In the genomic region with DNA sequence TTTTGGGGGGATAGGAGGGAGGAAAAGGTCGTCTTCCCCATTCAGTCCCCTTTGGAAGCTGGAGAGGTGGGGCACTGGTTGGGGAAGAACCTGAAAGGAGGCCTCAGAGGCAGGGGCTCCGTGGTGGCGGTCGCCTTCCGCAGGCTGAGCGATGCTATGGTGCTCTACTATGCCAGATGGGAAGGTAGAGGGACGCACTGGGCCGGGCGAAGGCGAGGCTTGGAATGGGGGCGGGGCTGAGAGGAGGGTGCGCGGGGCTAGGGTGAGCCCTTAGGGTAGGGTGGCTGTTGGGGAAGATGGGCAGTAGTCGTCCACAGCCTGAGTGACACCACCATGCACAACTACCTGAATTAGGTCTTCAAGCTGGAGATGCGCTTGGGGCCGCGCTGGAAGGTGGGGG, we compare ENCODE assay signal across 19 cellular contexts. TPM values are rescaled to one million over a fixed set of nuclear protein-coding genes. Genes with fewer than 3 reads are reported as not detected.
"Had no signal": no experiment of that assay in that cellular context is flagged by ENCODE, and none has a peak within 500 bp of the region (broad histone marks: within the 10 kb centered on the region; RNA-seq: fewer than 3 reads in every experiment).

No MANE protein-coding gene starts in this region.

- ATAC-seq: left lung, pancreas had no signal

- DNase-seq: activated CD4-positive, alpha-beta T cell treated with anti-CD3 and anti-CD28 coated beads, Interleukin-2, amount 50 U/mL, for 1 hour; activated CD4-positive, CD25-positive, alpha-beta regulatory T cell treated with anti-CD3 and anti-CD28 coated beads, Interleukin-2, amount 50 U/mL, for 72 hours; anterior cingulate cortex; caudate nucleus; endodermal cell; foreskin melanocyte; hypothalamus; mammary epithelial cell; naive B cell; stimulated activated naive CD4-positive, alpha-beta T cell; T-helper 2 cell; thyroid gland had no signal

- H3K27ac Mint-ChIP-seq: brain, endodermal cell had no signal

- H3K36me3 Mint-ChIP-seq: brain had no signal

- H3K27me3 Mint-ChIP-seq: brain, naive B cell had no signal

- H3K9me3 ChIP-seq: left lung, neutrophil, pancreas, thyroid gland had no signal

- H3K27ac ChIP-seq: epithelial cell of prostate, left lung, neutrophil, pancreas, thyroid gland, VCaP had no signal

- H3K27me3 ChIP-seq: pancreas, thyroid gland had no signal

- H3K4me3 ChIP-seq: left lung, pancreas, thyroid gland had no signal

- H3K4me3 Mint-ChIP-seq: brain, endodermal cell had no signal

- H3K4me1 ChIP-seq: left lung, pancreas, thyroid gland had no signal

- H3K36me3 ChIP-seq: left lung, neutrophil, pancreas, thyroid gland had no signal

RNA-seq across cellular contexts. Expression of gene ZAP70, which starts 11.1 kb away (rescaled TPM):
- total RNA-seq: renal cortical epithelial cell had no signal
